1 cellular context compared by ENCODE assay signal in the genomic region with DNA sequence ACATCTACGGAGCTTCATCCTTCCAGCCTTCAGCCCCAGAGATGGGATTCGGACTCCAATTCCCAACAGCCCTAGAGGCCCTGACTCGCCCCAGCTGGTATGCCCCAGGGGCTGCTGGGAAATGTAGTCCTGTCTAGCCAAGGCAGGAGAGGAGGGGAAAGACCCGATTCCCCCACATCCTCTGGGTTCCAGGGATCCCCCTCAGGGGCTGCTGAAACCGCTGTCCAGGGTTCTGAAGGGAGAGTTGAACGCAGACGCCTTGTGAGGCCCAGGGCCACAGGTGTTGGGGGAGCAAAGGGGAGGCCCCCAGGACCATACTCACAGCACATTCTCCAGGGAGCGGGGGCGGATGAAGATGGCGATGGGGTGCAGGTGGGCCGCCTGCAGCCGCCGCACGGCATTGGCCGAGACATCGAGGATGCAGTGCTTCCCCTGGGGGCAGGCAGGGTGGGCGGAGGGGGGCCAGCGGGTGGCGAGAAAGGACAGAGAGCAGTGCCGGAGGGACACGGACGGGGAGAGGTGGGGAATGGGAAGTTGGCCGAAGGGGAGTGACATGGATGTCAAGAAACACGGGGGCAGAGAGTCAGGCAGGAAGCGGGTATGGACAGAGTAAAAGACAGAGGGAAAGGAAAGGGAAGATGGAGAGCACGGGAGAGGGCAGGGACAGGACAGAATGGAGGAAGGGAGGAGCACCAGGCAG.
TF ChIP-seq lines count a peak whose summit lies in the region.

No MANE protein-coding gene starts in this region.

TF ChIP-seq in HepG2, 621 proteins besides CTCF, POLR2A, EP300 and RAD21 (continues in another document):
- TF ChIP-seq GABPA (IDR thresholded peaks at IDR 0.05; ENCODE audit: low read depth, low read length) (no peak), GABPA (CRISPR knock-in tag; IDR thresholded peaks at IDR 0.05; ENCODE audit: low read depth) (peak; percentile 82), NR2C2 (CRISPR knock-in tag; IDR thresholded peaks at IDR 0.05; ENCODE audit: borderline replicate concordance) (peak; percentile 88), FOSL1 (CRISPR knock-in tag; IDR thresholded peaks at IDR 0.05; ENCODE audit: borderline replicate concordance) (peak; percentile 51; the same call in 1 of the 2 replicates), TBP (CRISPR knock-in tag; IDR thresholded peaks at IDR 0.05) (0 out of 2 replicates have a peak, but pooled peaks have one; percentile 69), CREM (IDR thresholded peaks at IDR 0.05) (peak; percentile 97), CREM (CRISPR knock-in tag; IDR thresholded peaks at IDR 0.05) (no peak), HOXA3 (CRISPR knock-in tag; IDR thresholded peaks at IDR 0.05) (peak; percentile 41; the same call in 1 of the 2 replicates), MED13 (CRISPR knock-in tag; IDR thresholded peaks at IDR 0.05) (no peak), ARNTL (CRISPR knock-in tag; IDR thresholded peaks at IDR 0.05) (0 out of 2 replicates have a peak, but pooled peaks have one; percentile 29), NR2F2 (IDR thresholded peaks at IDR 0.05; ENCODE audit: borderline replicate concordance, low read depth) (peak; percentile 36; the same call in 1 of the 2 replicates), NFKB2 (CRISPR knock-in tag; IDR thresholded peaks at IDR 0.05; ENCODE audit: borderline replicate concordance) (no peak), AHR (CRISPR knock-in tag; IDR thresholded peaks at IDR 0.05) (no peak), KAT8 (CRISPR knock-in tag; IDR thresholded peaks at IDR 0.05) (0 out of 2 replicates have a peak, but pooled peaks have one; percentile 18), NFIB (CRISPR knock-in tag; IDR thresholded peaks at IDR 0.05; ENCODE audit: borderline replicate concordance) (no peak), REST (IDR thresholded peaks at IDR 0.05; ENCODE audit: borderline replicate concordance in 1 of 2, low read depth in 1 of 2, low read length in 2 of 2) (peak; percentile 52 to 91), MAF1 (CRISPR knock-in tag; IDR thresholded peaks at IDR 0.05; ENCODE audit: borderline replicate concordance) (no peak), GABPB1 (CRISPR knock-in tag; IDR thresholded peaks at IDR 0.05) (peak; percentile 84), GATAD1 (CRISPR knock-in tag; IDR thresholded peaks at IDR 0.05) (0 out of 2 replicates have a peak, but pooled peaks have one; percentile 18), GMEB1 (CRISPR knock-in tag; IDR thresholded peaks at IDR 0.05; ENCODE audit: borderline replicate concordance) (peak; percentile 51; the same call in 1 of the 2 replicates), CBX1 (IDR thresholded peaks at IDR 0.05; ENCODE audit: low read depth) (no peak), THAP11 (CRISPR knock-in tag; IDR thresholded peaks at IDR 0.05) (peak; percentile 97), ZNF414 (CRISPR knock-in tag; IDR thresholded peaks at IDR 0.05) (no peak), IRF2 (CRISPR knock-in tag; IDR thresholded peaks at IDR 0.05) (peak; percentile 96), BORCS8-MEF2B (CRISPR knock-in tag; IDR thresholded peaks at IDR 0.05) (0 out of 2 replicates have a peak, but pooled peaks have one; percentile 23), CREB1 (IDR thresholded peaks at IDR 0.05) (no peak), CREB1 (CRISPR knock-in tag; IDR thresholded peaks at IDR 0.05) (peak; percentile 93), ZNF350 (CRISPR knock-in tag; IDR thresholded peaks at IDR 0.05; ENCODE audit: borderline replicate concordance, low read depth) (peak; percentile 38; the same call in 1 of the 2 replicates), PHF8 (CRISPR knock-in tag; IDR thresholded peaks at IDR 0.05) (0 out of 2 replicates have a peak, but pooled peaks have one; percentile 17), POGZ (CRISPR knock-in tag; IDR thresholded peaks at IDR 0.05) (no peak), ZNF232 (CRISPR knock-in tag; IDR thresholded peaks at IDR 0.05; ENCODE audit: borderline replicate concordance) (no peak), ZNF143 (CRISPR knock-in tag; IDR thresholded peaks at IDR 0.05) (peak; percentile 95), HDAC2 (CRISPR knock-in tag; IDR thresholded peaks at IDR 0.05) (no peak), ZNF839 (CRISPR knock-in tag; IDR thresholded peaks at IDR 0.05; ENCODE audit: borderline replicate concordance) (no peak), TEAD3 (CRISPR knock-in tag; optimal IDR thresholded peaks at IDR 0.05; ENCODE audit: borderline replicate concordance) (peak; percentile 91), ZNF33B (CRISPR knock-in tag; IDR thresholded peaks at IDR 0.05) (peak; percentile 39; the same call in 1 of the 2 replicates), E2F2 (CRISPR knock-in tag; IDR thresholded peaks at IDR 0.05; ENCODE audit: borderline replicate concordance) (0 out of 2 replicates have a peak, but pooled peaks have one; percentile 46), SP2 (CRISPR knock-in tag; IDR thresholded peaks at IDR 0.05) (no peak), ATRX (CRISPR knock-in tag; IDR thresholded peaks at IDR 0.05; ENCODE audit: borderline replicate concordance) (no peak), HNF1B (CRISPR knock-in tag; IDR thresholded peaks at IDR 0.05) (0 out of 2 replicates have a peak, but pooled peaks have one; percentile 20), MIER2 (CRISPR knock-in tag; IDR thresholded peaks at IDR 0.05) (peak; percentile 87), HCFC1 (IDR thresholded peaks at IDR 0.05; ENCODE audit: low read depth, low read length) (peak; percentile 98), MXI1 (IDR thresholded peaks at IDR 0.05; ENCODE audit: borderline replicate concordance, low read depth, low read length) (peak; percentile 21; the same call in 1 of the 3 replicates), PRMT3 (CRISPR knock-in tag; IDR thresholded peaks at IDR 0.05; ENCODE audit: borderline replicate concordance, low read depth) (no peak), ZFP82 (CRISPR knock-in tag; IDR thresholded peaks at IDR 0.05; ENCODE audit: borderline replicate concordance) (no peak), ZFP90 (CRISPR knock-in tag; IDR thresholded peaks at IDR 0.05; ENCODE audit: borderline replicate concordance) (0 out of 2 replicates have a peak, but pooled peaks have one; percentile 38), ZFP36L2 (CRISPR knock-in tag; IDR thresholded peaks at IDR 0.05) (no peak), ZNF773 (CRISPR knock-in tag; IDR thresholded peaks at IDR 0.05; ENCODE audit: borderline replicate concordance) (no peak), KDM2A (CRISPR knock-in tag; IDR thresholded peaks at IDR 0.05; ENCODE audit: borderline replicate concordance, low read depth) (peak; percentile 21; the same call in 1 of the 2 replicates), SUZ12 (IDR thresholded peaks at IDR 0.05; ENCODE audit: low read depth, low read length) (peak; percentile 94), ZFX (CRISPR knock-in tag; IDR thresholded peaks at IDR 0.05; ENCODE audit: low read depth) (peak; percentile 49; the same call in 1 of the 2 replicates), ZNF207 (IDR thresholded peaks at IDR 0.05; ENCODE audit: borderline replicate concordance) (no peak), CEBPG (CRISPR knock-in tag; IDR thresholded peaks at IDR 0.05) (no peak), FOSL2 (CRISPR knock-in tag; IDR thresholded peaks at IDR 0.05) (peak; percentile 88)
- TF ChIP-seq, protein P1, sequence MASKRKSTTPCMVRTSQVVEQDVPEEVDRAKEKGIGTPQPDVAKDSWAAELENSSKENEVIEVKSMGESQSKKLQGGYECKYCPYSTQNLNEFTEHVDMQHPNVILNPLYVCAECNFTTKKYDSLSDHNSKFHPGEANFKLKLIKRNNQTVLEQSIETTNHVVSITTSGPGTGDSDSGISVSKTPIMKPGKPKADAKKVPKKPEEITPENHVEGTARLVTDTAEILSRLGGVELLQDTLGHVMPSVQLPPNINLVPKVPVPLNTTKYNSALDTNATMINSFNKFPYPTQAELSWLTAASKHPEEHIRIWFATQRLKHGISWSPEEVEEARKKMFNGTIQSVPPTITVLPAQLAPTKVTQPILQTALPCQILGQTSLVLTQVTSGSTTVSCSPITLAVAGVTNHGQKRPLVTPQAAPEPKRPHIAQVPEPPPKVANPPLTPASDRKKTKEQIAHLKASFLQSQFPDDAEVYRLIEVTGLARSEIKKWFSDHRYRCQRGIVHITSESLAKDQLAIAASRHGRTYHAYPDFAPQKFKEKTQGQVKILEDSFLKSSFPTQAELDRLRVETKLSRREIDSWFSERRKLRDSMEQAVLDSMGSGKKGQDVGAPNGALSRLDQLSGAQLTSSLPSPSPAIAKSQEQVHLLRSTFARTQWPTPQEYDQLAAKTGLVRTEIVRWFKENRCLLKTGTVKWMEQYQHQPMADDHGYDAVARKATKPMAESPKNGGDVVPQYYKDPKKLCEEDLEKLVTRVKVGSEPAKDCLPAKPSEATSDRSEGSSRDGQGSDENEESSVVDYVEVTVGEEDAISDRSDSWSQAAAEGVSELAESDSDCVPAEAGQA (IDR thresholded peaks at IDR 0.05; ENCODE audit: low read depth), result 0 out of 2 replicates have a peak, but pooled peaks have one; percentile 58
- TF ChIP-seq, protein P1 (CRISPR knock-in tag; IDR thresholded peaks at IDR 0.05; ENCODE audit: borderline replicate concordance), result no peak
